In the genomic region with DNA sequence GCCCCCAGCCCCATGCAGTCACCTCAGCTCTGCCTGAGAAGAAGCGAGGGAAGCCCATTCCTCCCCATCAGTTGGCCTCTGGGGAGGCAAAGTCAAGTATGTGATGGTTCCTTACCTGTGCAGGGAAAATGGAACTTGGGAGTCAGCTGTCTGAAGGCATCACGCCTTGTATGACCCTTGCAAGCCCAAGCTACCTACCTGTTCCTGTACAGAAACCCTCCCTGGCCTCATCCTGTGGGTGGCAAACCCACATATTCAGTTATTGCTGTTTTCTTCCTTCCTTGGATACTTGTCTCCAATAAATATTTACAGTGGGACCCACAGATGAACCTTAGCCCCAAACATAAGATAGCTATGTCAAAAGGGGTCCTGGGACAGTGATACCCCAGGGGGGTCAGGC, we compare ENCODE assay signal across 18 cellular contexts.
DNase-seq lines count a peak whose midpoint lies in the region; ATAC-seq and TF ChIP-seq lines count a peak whose summit lies in the region.
"Had no signal": no experiment of that assay in that cellular context is flagged by ENCODE, and none has a peak within 500 bp of the region (broad histone marks: within the 10 kb centered on the region; RNA-seq: fewer than 3 reads in every experiment).

No MANE protein-coding gene starts in this region.

- TF ChIP-seq POLR2A in sigmoid colon (IDR thresholded peaks at IDR 0.05) = no peak

- POLR2A ChIA-PET in activated CD4-positive, alpha-beta memory T cell treated with anti-CD3 and anti-CD28 coated beads for 36 hours (lab: Charles Lee) = no interaction called here
- POLR2A ChIA-PET in activated CD4-positive, alpha-beta memory T cell treated with anti-CD3 and anti-CD28 coated beads, Interleukin-2, amount 10 ng/mL, durations not matched to agents 7 days and 5 days (lab: Charles Lee) = interaction anchor here (0.9 to 2.9 kb wide), 5 partner anchors 8 to 108 kb away, joined by 3 to 19 read pairs (median 6); no protein-coding TSS in a partner anchor
- POLR2A ChIA-PET in activated CD8-positive, alpha-beta T cell treated with anti-CD3 and anti-CD28 coated beads for 36 hours (lab: Charles Lee) = interaction anchor here (0.6 to 1.4 kb wide), 3 partner anchors 9 to 889 kb away, joined by 3 to 4 read pairs (median 3); no protein-coding TSS in a partner anchor

- H3K36me3 Mint-ChIP-seq in activated CD4-positive, alpha-beta memory T cell treated with anti-CD3 and anti-CD28 coated beads for 36 hours = no peaks in the 10 kb centered on the region
- no peaks in the 10 kb centered on the region for H3K36me3 Mint-ChIP-seq in activated CD4-positive, alpha-beta memory T cell treated with anti-CD3 and anti-CD28 coated beads, Interleukin-2, amount 10 ng/mL, durations not matched to agents 7 days and 5 days (ENCODE audit: low read depth)
- no peaks in the 10 kb centered on the region for H3K36me3 Mint-ChIP-seq in activated CD8-positive, alpha-beta T cell treated with anti-CD3 and anti-CD28 coated beads for 36 hours (ENCODE audit: low read depth)
- H3K36me3 Mint-ChIP-seq: CD4-positive, CD25-positive, alpha-beta regulatory T cell had no signal

- intact Hi-C loops in activated CD4-positive, alpha-beta memory T cell treated with anti-CD3 and anti-CD28 coated beads for 36 hours (cut with micrococcal nuclease) = no loop called here
- intact Hi-C loops in activated CD8-positive, alpha-beta T cell treated with anti-CD3 and anti-CD28 coated beads for 36 hours (cut with micrococcal nuclease) = no loop called here
- intact Hi-C loops in sigmoid colon (cut with DNase I) = no loop called here

- H3K4me3 Mint-ChIP-seq in activated CD4-positive, alpha-beta memory T cell treated with anti-CD3 and anti-CD28 coated beads for 36 hours = no peak overlapping the region
- no peak overlapping the region for H3K4me3 Mint-ChIP-seq in activated CD4-positive, alpha-beta memory T cell treated with anti-CD3 and anti-CD28 coated beads, Interleukin-2, amount 10 ng/mL, durations not matched to agents 7 days and 5 days
- no peak overlapping the region for H3K4me3 Mint-ChIP-seq in activated CD8-positive, alpha-beta T cell treated with anti-CD3 and anti-CD28 coated beads for 36 hours
- H3K4me3 Mint-ChIP-seq in stimulated activated naive CD8-positive, alpha-beta T cell treated with anti-CD3 and anti-CD28 coated beads, Interleukin-15, amount 100 ng/mL, for 72 hours = peak overlapping the region in 1 of 2 donors; percentile 78
- H3K4me3 Mint-ChIP-seq: B cell; CD4-positive, CD25-positive, alpha-beta regulatory T cell had no signal

- H3K9me3 Mint-ChIP-seq in activated CD4-positive, alpha-beta memory T cell treated with anti-CD3 and anti-CD28 coated beads for 36 hours = no peaks in the 10 kb centered on the region
- no peaks in the 10 kb centered on the region for H3K9me3 Mint-ChIP-seq in activated CD4-positive, alpha-beta memory T cell treated with anti-CD3 and anti-CD28 coated beads, Interleukin-2, amount 10 ng/mL, durations not matched to agents 7 days and 5 days
- no peaks in the 10 kb centered on the region for H3K9me3 Mint-ChIP-seq in activated CD8-positive, alpha-beta T cell treated with anti-CD3 and anti-CD28 coated beads for 36 hours
- H3K9me3 Mint-ChIP-seq in stimulated activated naive CD8-positive, alpha-beta T cell treated with anti-CD3 and anti-CD28 coated beads, Interleukin-15, amount 100 ng/mL, for 72 hours = no peaks in the 10 kb centered on the region
- H3K9me3 Mint-ChIP-seq: CD4-positive, CD25-positive, alpha-beta regulatory T cell had no signal

- H3K27ac ChIP-seq in BLaER1 treated with 17β-estradiol and CSF1 and Interleukin-3, amounts not matched to agents 10 nM and 100 nM = no peak overlapping the region
- no peak overlapping the region for H3K27ac ChIP-seq in sigmoid colon

- H3K27me3 Mint-ChIP-seq in activated CD4-positive, alpha-beta memory T cell treated with anti-CD3 and anti-CD28 coated beads for 36 hours = no peaks in the 10 kb centered on the region
- H3K27me3 Mint-ChIP-seq in activated CD4-positive, alpha-beta memory T cell treated with anti-CD3 and anti-CD28 coated beads, Interleukin-2, amount 10 ng/mL, durations not matched to agents 7 days and 5 days = peaks cover 13% of the 10 kb centered on the region
- H3K27me3 Mint-ChIP-seq in activated CD8-positive, alpha-beta T cell treated with anti-CD3 and anti-CD28 coated beads for 36 hours = no peaks in the 10 kb centered on the region
- peaks cover 7% of the 10 kb centered on the region for H3K27me3 Mint-ChIP-seq in stimulated activated naive CD8-positive, alpha-beta T cell treated with anti-CD3 and anti-CD28 coated beads, Interleukin-15, amount 100 ng/mL, for 72 hours

- no peaks in the 10 kb centered on the region for H3K36me3 ChIP-seq in BLaER1 treated with 17β-estradiol and CSF1 and Interleukin-3, amounts not matched to agents 10 nM and 100 nM
- no peaks in the 10 kb centered on the region for H3K36me3 ChIP-seq in sigmoid colon
- H3K36me3 ChIP-seq: MG63 had no signal

- peak overlapping the region; percentile 42 for H3K27ac Mint-ChIP-seq in activated CD4-positive, alpha-beta memory T cell treated with anti-CD3 and anti-CD28 coated beads for 36 hours
- no peak overlapping the region for H3K27ac Mint-ChIP-seq in activated CD4-positive, alpha-beta memory T cell treated with anti-CD3 and anti-CD28 coated beads, Interleukin-2, amount 10 ng/mL, durations not matched to agents 7 days and 5 days
- H3K27ac Mint-ChIP-seq in activated CD8-positive, alpha-beta T cell treated with anti-CD3 and anti-CD28 coated beads for 36 hours = no peak overlapping the region
- H3K27ac Mint-ChIP-seq in stimulated activated naive CD8-positive, alpha-beta T cell treated with anti-CD3 and anti-CD28 coated beads, Interleukin-15, amount 100 ng/mL, for 72 hours = peak overlapping the region in 1 of 2 donors; percentile 91
- H3K27ac Mint-ChIP-seq: B cell had no signal

- H3K4me1 Mint-ChIP-seq in activated CD4-positive, alpha-beta memory T cell treated with anti-CD3 and anti-CD28 coated beads for 36 hours (ENCODE audit: low read depth) = peaks cover 29% of the 10 kb centered on the region
- H3K4me1 Mint-ChIP-seq in activated CD4-positive, alpha-beta memory T cell treated with anti-CD3 and anti-CD28 coated beads, Interleukin-2, amount 10 ng/mL, durations not matched to agents 7 days and 5 days = peaks cover 42% of the 10 kb centered on the region
- peaks cover 39% of the 10 kb centered on the region for H3K4me1 Mint-ChIP-seq in activated CD8-positive, alpha-beta T cell treated with anti-CD3 and anti-CD28 coated beads for 36 hours (ENCODE audit: low read depth)
- H3K4me1 Mint-ChIP-seq in stimulated activated naive CD8-positive, alpha-beta T cell treated with anti-CD3 and anti-CD28 coated beads, Interleukin-15, amount 100 ng/mL, for 72 hours = peaks cover 67% of the 10 kb centered on the region
- H3K4me1 Mint-ChIP-seq: B cell had no signal

- ATAC-seq in activated CD8-positive, alpha-beta T cell treated with anti-CD3 and anti-CD28 coated beads for 36 hours = no peak
- ATAC-seq in stimulated activated naive CD8-positive, alpha-beta T cell treated with anti-CD3 and anti-CD28 coated beads, Interleukin-15, amount 100 ng/mL, for 72 hours = peak; percentile 58
- ATAC-seq in GM19452 (IDR thresholded peaks at IDR 0.05; ENCODE audit: unreplicated experiment) = no peak
- ATAC-seq: Panc1 had no signal

- CTCF ChIA-PET in activated CD4-positive, alpha-beta memory T cell treated with anti-CD3 and anti-CD28 coated beads for 36 hours (lab: Charles Lee) = no interaction called here
- CTCF ChIA-PET in activated CD4-positive, alpha-beta memory T cell treated with anti-CD3 and anti-CD28 coated beads, Interleukin-2, amount 10 ng/mL, durations not matched to agents 7 days and 5 days (lab: Charles Lee) = interaction anchor here (1.5 kb wide), 1 partner anchor 35 kb away, joined by 9 read pairs; no protein-coding TSS in a partner anchor
- CTCF ChIA-PET in activated CD8-positive, alpha-beta T cell treated with anti-CD3 and anti-CD28 coated beads for 36 hours (lab: Charles Lee) = interaction anchor here (1.6 kb wide), 1 partner anchor 64 kb away, joined by 3 read pairs; no protein-coding TSS in a partner anchor

- H3K9ac ChIP-seq in BLaER1 treated with 17β-estradiol and CSF1 and Interleukin-3, amounts not matched to agents 10 nM and 100 nM = no peak overlapping the region

- WGBS in sigmoid colon, 2 donors = 81 to 92% methylated on average over 2 of the region's 2 CpGs

- H3K27me3 ChIP-seq in BLaER1 treated with 17β-estradiol and CSF1 and Interleukin-3, amounts not matched to agents 10 nM and 100 nM = no peaks in the 10 kb centered on the region
- peaks cover 0 to 4% (median 0%) of the 10 kb centered on the region in 3 donors for H3K27me3 ChIP-seq in sigmoid colon
- H3K27me3 ChIP-seq: MG63 had no signal

- H3K4me2 ChIP-seq in BLaER1 treated with 17β-estradiol and CSF1 and Interleukin-3, amounts not matched to agents 10 nM and 100 nM = peak overlapping the region in 10 of 11 experiments; percentile 16 to 81 (median 68); a peak in 19 of 22 replicates

- H3K4me3 ChIP-seq in BLaER1 treated with 17β-estradiol and CSF1 and Interleukin-3, amounts not matched to agents 10 nM and 100 nM = no peak overlapping the region
- H3K4me3 ChIP-seq in sigmoid colon = no peak overlapping the region
- H3K4me3 ChIP-seq: A549, MG63 had no signal

- TF ChIP-seq CTCF in activated CD8-positive, alpha-beta T cell treated with anti-CD3 and anti-CD28 coated beads for 36 hours (IDR thresholded peaks at IDR 0.05) = no peak
- TF ChIP-seq CTCF in sigmoid colon (IDR thresholded peaks at IDR 0.05) = no peak

- peaks cover 6 to 60% (median 37%) of the 10 kb centered on the region in 10 experiments; a peak in 18 of 20 replicates for H3K4me1 ChIP-seq in BLaER1 treated with 17β-estradiol and CSF1 and Interleukin-3, amounts not matched to agents 10 nM and 100 nM
- peaks cover 0 to 40% (median 37%) of the 10 kb centered on the region in 4 donors for H3K4me1 ChIP-seq in sigmoid colon

- peak; percentile 33 for DNase-seq in activated CD4-positive, alpha-beta memory T cell treated with anti-CD3 and anti-CD28 coated beads for 36 hours
- DNase-seq in activated CD4-positive, alpha-beta memory T cell treated with anti-CD3 and anti-CD28 coated beads, Interleukin-2, amount 10 ng/mL, durations not matched to agents 7 days and 5 days = no peak
- peak; percentile 29 for DNase-seq in activated CD8-positive, alpha-beta T cell treated with anti-CD3 and anti-CD28 coated beads for 36 hours
- peak in 1 of 2 donors; percentile 22 for DNase-seq in stimulated activated naive CD8-positive, alpha-beta T cell treated with anti-CD3 and anti-CD28 coated beads, Interleukin-15, amount 100 ng/mL, for 72 hours
- no peak for DNase-seq in sigmoid colon
- DNase-seq: DMS79, Karpas-422, NCI-H1694 treated with DMSO at 0.1 percent for 48 hours, NCI-H2081 treated with DMSO at 0.1 percent for 48 hours, NCI-H524 treated with DMSO at 0.1 percent for 48 hours, SIG-M5 had no signal

- no peak for TF ChIP-seq EP300 in sigmoid colon (IDR thresholded peaks at IDR 0.05)

- H4K20me1 ChIP-seq in BLaER1 treated with 17β-estradiol and CSF1 and Interleukin-3, amounts not matched to agents 10 nM and 100 nM = no peaks in the 10 kb centered on the region

- H3K9me3 ChIP-seq in BLaER1 treated with 17β-estradiol and CSF1 and Interleukin-3, amounts not matched to agents 10 nM and 100 nM (replicated peaks in 1 of 11) = no peaks in the 10 kb centered on the region
- H3K9me3 ChIP-seq in sigmoid colon = no peaks in the 10 kb centered on the region
- H3K9me3 ChIP-seq: A549, MG63 had no signal

Comparison
In these comparisons a context has a peak if more than half of its experiments do, and no peak if none do; other contexts are left out.
1. DNase-seq: peak in activated CD4-positive, alpha-beta memory T cell treated with anti-CD3 and anti-CD28 coated beads for 36 hours (single experiment) and activated CD8-positive, alpha-beta T cell treated with anti-CD3 and anti-CD28 coated beads for 36 hours (single experiment); none in activated CD4-positive, alpha-beta memory T cell treated with anti-CD3 and anti-CD28 coated beads, Interleukin-2, amount 10 ng/mL, durations not matched to agents 7 days and 5 days (single experiment) and sigmoid colon (single experiment).